In genomic region chr16:57775661-57776469, GRCh38 we compare ENCODE assay signal across 12 cellular contexts. TPM values are rescaled to one million over a fixed set of nuclear protein-coding genes. Genes with fewer than 3 reads are reported as not detected.
DNase-seq lines count a peak whose midpoint lies in the region; ATAC-seq and TF ChIP-seq lines count a peak whose summit lies in the region.
"Had no signal": no experiment of that assay in that cellular context is flagged by ENCODE, and none has a peak within 500 bp of the region (broad histone marks: within the 10 kb centered on the region; RNA-seq: fewer than 3 reads in every experiment).

No MANE protein-coding gene starts in this region.

- no peaks in the 10 kb centered on the region for H3K4me1 ChIP-seq in SK-N-SH (ENCODE audit: control insufficient read depth in 1 of 2, insufficient read depth in 2 of 2, low read depth in 1 of 2, low read length in 1 of 2)

- H3K4me3 ChIP-seq in SK-N-SH (ENCODE audit: low read depth in 2 of 2, low read length in 1 of 2): no peak overlapping the region
- H3K4me3 ChIP-seq: upper lobe of left lung had no signal

- no peak overlapping the region for H2AFZ ChIP-seq in SK-N-SH (ENCODE audit: low read depth)

- H3K27me3 Mint-ChIP-seq in stimulated activated naive CD8-positive, alpha-beta T cell treated with anti-CD3 and anti-CD28 coated beads, Interleukin-15, amount 100 ng/mL, for 72 hours: no peaks in the 10 kb centered on the region
- H3K27me3 Mint-ChIP-seq in activated naive CD4-positive, alpha-beta T cell treated with anti-CD3 and anti-CD28 coated beads for 36 hours (ENCODE audit: low read depth): no peaks in the 10 kb centered on the region
- H3K27me3 Mint-ChIP-seq: CD4-positive, alpha-beta T cell had no signal

- H3K27ac ChIP-seq in SK-N-SH (ENCODE audit: low read depth in 2 of 2, low read length in 1 of 2): no peak overlapping the region
- H3K27ac ChIP-seq: upper lobe of left lung had no signal

- no peaks in the 10 kb centered on the region for H3K9me2 ChIP-seq in SK-N-SH

- peak overlapping the region in 1 of 2 donors; percentile 33 for H3K27ac Mint-ChIP-seq in stimulated activated naive CD8-positive, alpha-beta T cell treated with anti-CD3 and anti-CD28 coated beads, Interleukin-15, amount 100 ng/mL, for 72 hours
- no peak overlapping the region for H3K27ac Mint-ChIP-seq in activated naive CD4-positive, alpha-beta T cell treated with anti-CD3 and anti-CD28 coated beads for 36 hours
- H3K27ac Mint-ChIP-seq: CD4-positive, alpha-beta T cell had no signal

- H3K36me3 Mint-ChIP-seq in activated naive CD4-positive, alpha-beta T cell treated with anti-CD3 and anti-CD28 coated beads for 36 hours (ENCODE audit: low read depth): no peaks in the 10 kb centered on the region

- H3K9ac ChIP-seq in SK-N-SH: no peak overlapping the region

- no peak for TF ChIP-seq EP300 in SK-N-SH (IDR thresholded peaks at IDR 0.05; ENCODE audit: borderline replicate concordance in 1 of 2, low read depth in 1 of 2, low read length in 1 of 2)

- CTCF ChIA-PET in SK-N-SH (lab: Yijun Ruan, JAX): interaction anchor here (0.6 to 3.1 kb wide), 7 partner anchors 10 to 225 kb away, joined by 3 to 10 read pairs (median 3); partner anchors contain the start of gene USB1
- CTCF ChIA-PET in activated naive CD4-positive, alpha-beta T cell treated with anti-CD3 and anti-CD28 coated beads for 36 hours (lab: Charles Lee): no interaction called here

- intact Hi-C loops in activated naive CD4-positive, alpha-beta T cell treated with anti-CD3 and anti-CD28 coated beads for 36 hours (cut with micrococcal nuclease): no loop called here

- H3K4me3 Mint-ChIP-seq in stimulated activated naive CD8-positive, alpha-beta T cell treated with anti-CD3 and anti-CD28 coated beads, Interleukin-15, amount 100 ng/mL, for 72 hours: no peak overlapping the region
- no peak overlapping the region for H3K4me3 Mint-ChIP-seq in activated naive CD4-positive, alpha-beta T cell treated with anti-CD3 and anti-CD28 coated beads for 36 hours
- H3K4me3 Mint-ChIP-seq: CD4-positive, alpha-beta T cell had no signal

- peaks cover 31% of the 10 kb centered on the region for H3K79me2 ChIP-seq in SK-N-SH (ENCODE audit: insufficient read depth)

- H3K9me3 Mint-ChIP-seq in stimulated activated naive CD8-positive, alpha-beta T cell treated with anti-CD3 and anti-CD28 coated beads, Interleukin-15, amount 100 ng/mL, for 72 hours: no peaks in the 10 kb centered on the region
- no peaks in the 10 kb centered on the region for H3K9me3 Mint-ChIP-seq in activated naive CD4-positive, alpha-beta T cell treated with anti-CD3 and anti-CD28 coated beads for 36 hours
- H3K9me3 Mint-ChIP-seq: CD4-positive, alpha-beta T cell had no signal

- DNase-seq in stimulated activated naive CD8-positive, alpha-beta T cell treated with anti-CD3 and anti-CD28 coated beads, Interleukin-15, amount 100 ng/mL, for 72 hours: no peak
- no peak for DNase-seq in stimulated activated naive CD8-positive, alpha-beta T cell treated with anti-CD3 and anti-CD28 coated beads, Interleukin-15, Interleukin-2, amounts not matched to agents 100 U/mL and 50 U/mL, for 24 hours
- DNase-seq in SK-N-SH (peak; percentile 58), iPS-NIHi7 (ENCODE audit: extremely low spot score) (peak; percentile 91), NCI-H1930 (lab: John Stamatoyannopoulos, UW) (no peak)
- no peak for DNase-seq in activated naive CD4-positive, alpha-beta T cell treated with anti-CD3 and anti-CD28 coated beads for 36 hours
- DNase-seq: CD4-positive, alpha-beta T cell; GOT3; NCI-H226 had no signal

- peak; percentile 50 for TF ChIP-seq RAD21 in SK-N-SH (IDR thresholded peaks at IDR 0.05; ENCODE audit: low read length)

- TF ChIP-seq CTCF in SK-N-SH (IDR thresholded peaks at IDR 0.05): no peak

- H3K36me3 ChIP-seq in SK-N-SH (replicated peaks in 1 of 2; ENCODE audit: control insufficient read depth in 1 of 2, insufficient read depth in 2 of 2, low read length in 1 of 2): peaks cover 2 to 15% of the 10 kb centered on the region in 2 experiments

- peaks cover 13% of the 10 kb centered on the region; the same call in 1 of the 2 replicates for H4K20me1 ChIP-seq in SK-N-SH (ENCODE audit: insufficient read depth)

- H3F3A ChIP-seq in SK-N-SH (replicated peaks; ENCODE audit: insufficient read depth): no peaks in the 10 kb centered on the region

- no peaks in the 10 kb centered on the region for H3K9me3 ChIP-seq in SK-N-SH
- H3K9me3 ChIP-seq: upper lobe of left lung had no signal

- 78% methylated on average over 14 of the region's 23 CpGs for WGBS in SK-N-SH (ENCODE audit: low lambda C conversion rate)

- H3K4me2 ChIP-seq in SK-N-SH: no peak overlapping the region

- H3K4me1 Mint-ChIP-seq in stimulated activated naive CD8-positive, alpha-beta T cell treated with anti-CD3 and anti-CD28 coated beads, Interleukin-15, amount 100 ng/mL, for 72 hours: peaks cover 6% of the 10 kb centered on the region
- H3K4me1 Mint-ChIP-seq in activated naive CD4-positive, alpha-beta T cell treated with anti-CD3 and anti-CD28 coated beads for 36 hours (ENCODE audit: low read depth): peaks cover 2% of the 10 kb centered on the region

- peak; percentile 23 for ATAC-seq in stimulated activated naive CD8-positive, alpha-beta T cell treated with anti-CD3 and anti-CD28 coated beads, Interleukin-15, amount 100 ng/mL, for 72 hours
- ATAC-seq in stimulated activated naive CD8-positive, alpha-beta T cell treated with anti-CD3 and anti-CD28 coated beads, Interleukin-15, Interleukin-2, amounts not matched to agents 100 U/mL and 50 U/mL, for 24 hours: no peak
- ATAC-seq in GM21619 (IDR thresholded peaks at IDR 0.05; ENCODE audit: unreplicated experiment) (no peak), HG03097 (IDR thresholded peaks at IDR 0.05; ENCODE audit: low FRiP score, unreplicated experiment) (no peak)

- POLR2A ChIA-PET in SK-N-SH (lab: Yijun Ruan, JAX): interaction anchor here (0.7 kb wide), 1 partner anchor 19 kb away, joined by 3 read pairs; no protein-coding TSS in a partner anchor

- H3K27me3 ChIP-seq in SK-N-SH (ENCODE audit: insufficient read depth): no peaks in the 10 kb centered on the region
- H3K27me3 ChIP-seq: upper lobe of left lung had no signal

TF ChIP-seq in SK-N-SH, 30 proteins besides CTCF, POLR2A, EP300 and RAD21:
- peak; percentile 31; the same call in 1 of the 2 replicates for TF ChIP-seq SMC3 (IDR thresholded peaks at IDR 0.05; ENCODE audit: low read depth, low read length)
- TF ChIP-seq FOSL2 (IDR thresholded peaks at IDR 0.05; ENCODE audit: borderline replicate concordance, low read depth): no peak

RNA-seq across cellular contexts. Expression of gene KIFC3, which starts 26.4 kb away (rescaled TPM):
- polyA plus RNA-seq in SK-N-SH (2012; rRNA removed): 65.4 and 68.0 TPM in 2 replicates
- polyA plus RNA-seq in SK-N-SH (2012; cell fraction: cytosol; rRNA removed): 24.2 and 42.8 TPM in 2 replicates
- 132 and 135 TPM in 2 replicates for polyA plus RNA-seq in SK-N-SH (2012; cell fraction: nucleus; rRNA removed)
- total RNA-seq in activated naive CD4-positive, alpha-beta T cell treated with anti-CD3 and anti-CD28 coated beads for 36 hours: under 1 TPM in 1 of 2 experiments, not detected in 1; 0.12 TPM
- total RNA-seq: CD4-positive, alpha-beta T cell had no signal

RNA-seq across cellular contexts. Expression of gene KATNB1, which starts 40.3 kb away (rescaled TPM):
- 39.2 and 43.7 TPM in 2 replicates for polyA plus RNA-seq in SK-N-SH (2012; rRNA removed)
- 12.0 and 20.7 TPM in 2 replicates for polyA plus RNA-seq in SK-N-SH (2012; cell fraction: cytosol; rRNA removed)
- 158 and 170 TPM in 2 replicates for polyA plus RNA-seq in SK-N-SH (2012; cell fraction: nucleus; rRNA removed)
- 10 to 100 TPM; 25.5 to 30.0 TPM for total RNA-seq in activated naive CD4-positive, alpha-beta T cell treated with anti-CD3 and anti-CD28 coated beads for 36 hours

Comparison
In these comparisons a context has a peak if more than half of its experiments do, and no peak if none do; other contexts are left out.
1. DNase-seq: peak in SK-N-SH (single experiment) and iPS-NIHi7 (single experiment); none in stimulated activated naive CD8-positive, alpha-beta T cell treated with anti-CD3 and anti-CD28 coated beads, Interleukin-15, amount 100 ng/mL, for 72 hours (0 of 2), stimulated activated naive CD8-positive, alpha-beta T cell treated with anti-CD3 and anti-CD28 coated beads, Interleukin-15, Interleukin-2, amounts not matched to agents 100 U/mL and 50 U/mL, for 24 hours (single experiment), NCI-H1930 (0 of 2) and activated naive CD4-positive, alpha-beta T cell treated with anti-CD3 and anti-CD28 coated beads for 36 hours (single experiment).